33 cellular contexts compared by ENCODE assay signal in the genomic region with DNA sequence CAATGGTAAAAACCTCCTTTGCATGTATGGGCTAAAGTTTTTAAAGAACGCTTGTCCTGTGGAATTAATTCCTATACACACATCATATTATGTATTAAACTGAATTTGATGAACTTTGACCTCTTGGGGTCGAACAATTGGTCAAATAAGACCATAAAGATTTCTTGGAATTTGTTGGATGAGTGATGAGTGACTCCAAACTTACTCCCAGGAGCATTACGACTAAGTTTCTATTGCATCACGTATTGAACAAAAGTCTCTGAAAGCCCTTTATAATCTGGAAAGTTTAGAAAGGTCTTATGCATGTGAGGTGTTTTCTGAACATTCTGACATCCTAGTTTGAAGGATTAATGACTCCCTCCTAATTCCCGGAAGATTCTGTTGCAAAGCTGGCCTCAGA.
"Had no signal": no experiment of that assay in that cellular context is flagged by ENCODE, and none has a peak within 500 bp of the region (broad histone marks: within the 10 kb centered on the region; RNA-seq: fewer than 3 reads in every experiment).

No MANE protein-coding gene starts in this region.

- H3K9me3 Mint-ChIP-seq: activated CD8-positive, alpha-beta T cell treated with anti-CD3 and anti-CD28 coated beads for 36 hours; activated naive CD8-positive, alpha-beta T cell treated with anti-CD3 and anti-CD28 coated beads for 36 hours; activated T-helper 17 cell treated with anti-CD3 and anti-CD28 coated beads, Interleukin-2, amount 50 U/mL, for 72 hours had no signal

- H3K27me3 ChIP-seq: cardiac muscle cell, MG63 had no signal

- H3K4me2 ChIP-seq: PC-9 had no signal

- H3K27ac ChIP-seq: cardiac muscle cell, PC-9, WERI-Rb-1 had no signal

- H3K27me3 Mint-ChIP-seq: activated CD8-positive, alpha-beta T cell treated with anti-CD3 and anti-CD28 coated beads for 36 hours; activated naive CD8-positive, alpha-beta T cell treated with anti-CD3 and anti-CD28 coated beads for 36 hours; activated T-helper 17 cell treated with anti-CD3 and anti-CD28 coated beads, Interleukin-2, amount 50 U/mL, for 72 hours; central memory CD8-positive, alpha-beta T cell had no signal

- H3K27ac Mint-ChIP-seq: activated CD8-positive, alpha-beta T cell treated with anti-CD3 and anti-CD28 coated beads for 36 hours; activated naive CD8-positive, alpha-beta T cell treated with anti-CD3 and anti-CD28 coated beads for 36 hours; activated T-cell treated with anti-CD3 and anti-CD28 coated beads, Interleukin-2, amount 50 U/mL, for 72 hours; activated T-helper 17 cell treated with anti-CD3 and anti-CD28 coated beads, Interleukin-2, amount 50 U/mL, for 72 hours had no signal

- H3K9me3 ChIP-seq: MG63 had no signal

- H3K4me3 ChIP-seq: cardiac muscle cell, MG63, PC-9 had no signal

- H3K36me3 Mint-ChIP-seq: activated naive CD8-positive, alpha-beta T cell treated with anti-CD3 and anti-CD28 coated beads for 36 hours had no signal

- DNase-seq: activated CD4-positive, alpha-beta T cell treated with anti-CD3 and anti-CD28 coated beads for 1 hour; activated CD4-positive, alpha-beta T cell treated with anti-CD3 and anti-CD28 coated beads for 48 hours; activated CD4-positive, alpha-beta T cell treated with anti-CD3 and anti-CD28 coated beads, Interleukin-2, amount 50 U/mL, for 4 hours; activated CD4-positive, CD25-positive, alpha-beta regulatory T cell; activated CD8-positive, alpha-beta T cell treated with anti-CD3 and anti-CD28 coated beads for 36 hours; activated effector memory CD4-positive, alpha-beta T cell treated with anti-CD3 and anti-CD28 coated beads, Interleukin-2, amount 50 U/mL, for 16 hours; activated naive CD4-positive, alpha-beta T cell; activated naive CD4-positive, alpha-beta T cell treated with anti-CD3 and anti-CD28 coated beads, Interleukin-2, amount 50 U/mL, for 16 hours; activated naive CD8-positive, alpha-beta T cell treated with anti-CD3 and anti-CD28 coated beads for 36 hours; activated T-cell treated with anti-CD3 and anti-CD28 coated beads, Interleukin-2, amount 50 U/mL, for 1 hour; activated T-cell treated with anti-CD3 and anti-CD28 coated beads, Interleukin-2, amount 50 U/mL, for 72 hours; amniotic stem cell; aorta; Karpas-422; KBM-7; MG63; NCI-H1092; NCI-H1436 treated with DMSO at 0.1 percent for 48 hours; NCI-H1694 treated with DMSO at 0.1 percent for 48 hours; NCI-H2029; NCI-H345; NCI-H524 treated with DMSO at 0.1 percent for 48 hours; NCI-H748 treated with DMSO at 0.1 percent for 48 hours; PC-9; Right ventricle myocardium superior; SW 1271; T-helper 1 cell; T-helper 2 cell; T-helper 9 cell; WERI-Rb-1 had no signal

- H3K4me3 Mint-ChIP-seq: activated CD8-positive, alpha-beta T cell treated with anti-CD3 and anti-CD28 coated beads for 36 hours; activated naive CD8-positive, alpha-beta T cell treated with anti-CD3 and anti-CD28 coated beads for 36 hours; activated T-cell treated with anti-CD3 and anti-CD28 coated beads, Interleukin-2, amount 50 U/mL, for 72 hours; activated T-helper 17 cell treated with anti-CD3 and anti-CD28 coated beads, Interleukin-2, amount 50 U/mL, for 72 hours; central memory CD8-positive, alpha-beta T cell had no signal

- H3K4me1 Mint-ChIP-seq: activated naive CD8-positive, alpha-beta T cell treated with anti-CD3 and anti-CD28 coated beads for 36 hours; activated T-helper 17 cell treated with anti-CD3 and anti-CD28 coated beads, Interleukin-2, amount 50 U/mL, for 72 hours; central memory CD8-positive, alpha-beta T cell had no signal

- H3K36me3 ChIP-seq: cardiac muscle cell, MG63, WERI-Rb-1 had no signal
